8 cellular contexts compared by ENCODE assay signal in the genomic region with DNA sequence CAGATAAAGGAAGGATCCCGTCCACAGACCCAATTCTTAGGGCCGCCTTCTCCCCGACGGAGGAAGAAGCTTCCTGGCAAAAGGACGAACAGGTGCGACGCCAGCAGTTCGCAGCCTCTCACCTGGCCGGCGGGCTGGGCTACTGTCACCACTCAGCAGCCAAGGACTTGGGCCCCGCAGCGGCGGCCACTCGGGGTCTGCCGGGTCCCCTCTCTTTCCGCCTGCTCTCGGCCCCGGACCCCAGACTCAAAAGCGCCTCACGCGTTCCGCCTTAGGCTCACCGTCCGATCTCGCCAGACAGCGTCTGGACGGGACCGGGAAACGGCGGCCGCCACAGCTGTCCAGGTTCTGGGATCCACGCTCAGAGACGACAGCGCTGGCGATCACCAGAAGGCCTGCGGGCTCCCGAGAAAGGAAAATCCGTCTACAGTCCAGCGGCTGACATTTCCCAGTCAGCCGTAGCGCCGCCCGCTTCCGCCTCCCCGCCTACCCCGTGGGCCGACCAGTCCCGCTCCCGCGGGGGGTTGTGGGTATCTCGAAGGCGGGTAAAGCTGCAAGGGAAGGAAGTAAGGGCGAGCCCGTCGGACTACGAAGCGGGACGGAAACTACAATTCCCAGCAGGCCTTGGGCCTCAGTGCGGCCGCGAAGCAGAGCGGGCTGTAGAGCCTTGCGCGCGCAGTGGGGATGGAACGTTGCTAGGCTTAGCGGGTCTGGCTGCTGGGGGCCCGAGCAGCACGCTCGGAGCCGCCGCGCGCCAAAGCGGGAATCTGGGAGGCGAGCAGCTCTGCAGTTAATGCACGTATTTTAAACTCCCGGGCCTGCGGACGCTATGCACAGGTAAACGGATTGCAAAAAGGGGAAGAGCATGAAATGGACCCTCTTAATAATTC. TPM values are rescaled to one million over a fixed set of nuclear protein-coding genes. Genes with fewer than 3 reads are reported as not detected.
A peak's percentile ranks its signal among the peaks of the same experiment; 100 is the strongest.
DNase-seq lines count a peak whose midpoint lies in the region; ATAC-seq and TF ChIP-seq lines count a peak whose summit lies in the region.

A gene (minus strand): TSS at position 454 of the 890 bp plus-strand sequence. CDS start 8,538 bp downstream, outside the sequence.
A gene (plus strand): TSS at position 678 of the 890 bp plus-strand sequence. CDS start 152 bp downstream, at position 830.

- H3K4me1 Mint-ChIP-seq in activated CD4-positive, alpha-beta T cell treated with anti-CD3 and anti-CD28 coated beads, Interleukin-2, amount 10 ng/mL, durations not matched to agents 24 days and 14 days, result peaks cover 36% of the 10 kb centered on the region

- peak within 1 kb of the TSS; percentile 85 for H3K4me3 Mint-ChIP-seq in activated CD4-positive, alpha-beta T cell treated with anti-CD3 and anti-CD28 coated beads, Interleukin-2, amount 10 ng/mL, durations not matched to agents 24 days and 14 days

- H3K27me3 Mint-ChIP-seq in activated CD4-positive, alpha-beta T cell treated with anti-CD3 and anti-CD28 coated beads, Interleukin-2, amount 10 ng/mL, durations not matched to agents 24 days and 14 days, result no peaks in the 10 kb centered on the region

- H3K4me3 ChIP-seq in BJ (ENCODE audit: low read depth, low read length), result peak within 1 kb of the TSS; percentile 86
- H3K4me3 ChIP-seq in coronary artery, result peak within 1 kb of the TSS; percentile 96

- H3K9me3 Mint-ChIP-seq in activated CD4-positive, alpha-beta T cell treated with anti-CD3 and anti-CD28 coated beads, Interleukin-2, amount 10 ng/mL, durations not matched to agents 24 days and 14 days, result no peaks in the 10 kb centered on the region

- POLR2A ChIA-PET in BJ (lab: Charles Lee), result no interaction called here

- CTCF ChIA-PET in BJ (lab: Yijun Ruan, JAX), result interaction anchor here (0.6 to 1.6 kb wide), 5 partner anchors 11 to 383 kb away, joined by 3 to 5 read pairs (median 5); no protein-coding TSS in a partner anchor

- DNase-seq in BJ (ENCODE audit: low read depth) (peak; percentile 92), NCI-H526 treated with DMSO at 0.1 percent for 48 hours (lab: John Stamatoyannopoulos, UW) (peak; percentile 99), coronary artery (ENCODE audit: low spot score) (peak; percentile 98), left colon (peak; percentile 97 to 98)
- peak; percentile 99 for DNase-seq in activated CD4-positive, alpha-beta T cell treated with anti-CD3 and anti-CD28 coated beads, Interleukin-2, amount 10 ng/mL, durations not matched to agents 24 days and 14 days
- peak; percentile 97 for DNase-seq in stimulated activated CD4-positive, alpha-beta T cell treated with anti-CD3 and anti-CD28 coated beads, Interleukin-1b, Interleukin-23, amount 100 ng/mL, for 48 hours

- no peak for TF ChIP-seq CTCF in BJ (IDR thresholded peaks at IDR 0.05; ENCODE audit: insufficient read depth, low read depth, low read length)
- no peak for TF ChIP-seq CTCF in coronary artery (IDR thresholded peaks at IDR 0.05)

- peak within 1 kb of the TSS; percentile 90 for H3K27ac Mint-ChIP-seq in activated CD4-positive, alpha-beta T cell treated with anti-CD3 and anti-CD28 coated beads, Interleukin-2, amount 10 ng/mL, durations not matched to agents 24 days and 14 days

- H3K36me3 ChIP-seq in BJ (ENCODE audit: control insufficient read depth, insufficient read depth, low read length), result peaks cover 1% of the 10 kb centered on the region; the same call in 1 of the 2 replicates

- H3K27me3 ChIP-seq in BJ (ENCODE audit: control insufficient read depth, insufficient read depth, low read length), result no peaks in the 10 kb centered on the region

- peak within 1 kb of the TSS; percentile 61 to 83 for H3K27ac ChIP-seq in coronary artery

- H3K36me3 Mint-ChIP-seq in activated CD4-positive, alpha-beta T cell treated with anti-CD3 and anti-CD28 coated beads, Interleukin-2, amount 10 ng/mL, durations not matched to agents 24 days and 14 days (ENCODE audit: low read depth), result peaks cover 33% of the 10 kb centered on the region

- ATAC-seq in GM19324 (IDR thresholded peaks at IDR 0.05; ENCODE audit: low FRiP score, unreplicated experiment), result peak; percentile 99
- peak; percentile 98 for ATAC-seq in HG03469 (IDR thresholded peaks at IDR 0.05; ENCODE audit: unreplicated experiment)
- ATAC-seq in left colon, result peak; percentile 99

- intact Hi-C loops in activated CD4-positive, alpha-beta T cell treated with anti-CD3 and anti-CD28 coated beads, Interleukin-2, amount 10 ng/mL, durations not matched to agents 24 days and 14 days (cut with micrococcal nuclease), result loop anchor here (1.0 to 5.0 kb wide), 5 partner anchors 91 to 1234 kb away; a partner anchor contains a TSS
- intact Hi-C loops in left colon (cut with DNase I, micrococcal nuclease), result no loop called here

RNA-seq across cellular contexts. Expression of the first gene that starts in this region (rescaled TPM):
- polyA plus RNA-seq in BJ (2011; rRNA removed), result 2.6 and 6.9 TPM in 2 replicates
- 7.5 and 7.7 TPM in 2 replicates for polyA minus RNA-seq in BJ (2011; rRNA and poly(A)+ RNA removed)
- 9.8 TPM in 2 replicates for total RNA-seq in activated CD4-positive, alpha-beta T cell treated with anti-CD3 and anti-CD28 coated beads, Interleukin-2, amount 10 ng/mL, durations not matched to agents 24 days and 14 days
- total RNA-seq in left colon, result 10 to 100 TPM; 15.1 to 17.3 TPM

RNA-seq across cellular contexts. Expression of the second gene that starts in this region (rescaled TPM):
- polyA plus RNA-seq in BJ (2011; rRNA removed), result 22.0 and 30.7 TPM in 2 replicates
- 40.0 and 51.9 TPM in 2 replicates for polyA minus RNA-seq in BJ (2011; rRNA and poly(A)+ RNA removed)
- total RNA-seq in activated CD4-positive, alpha-beta T cell treated with anti-CD3 and anti-CD28 coated beads, Interleukin-2, amount 10 ng/mL, durations not matched to agents 24 days and 14 days, result 63.0 and 69.8 TPM in 2 replicates
- 10 to 100 TPM; 14.4 to 19.1 TPM for total RNA-seq in left colon

Comparison
In these comparisons a context has a peak if more than half of its experiments do, and no peak if none do; other contexts are left out.
1. Peak in every context shown above with its lines: DNase-seq, ATAC-seq, H3K4me3 ChIP-seq and H3K27ac ChIP-seq.